6 cellular contexts compared by ENCODE assay signal in genomic region chr1:203793561-203793960, GRCh38. TPM values are rescaled to one million over a fixed set of nuclear protein-coding genes. Genes with fewer than 3 reads are reported as not detected.
"Had no signal": no experiment of that assay in that cellular context is flagged by ENCODE, and none has a peak within 500 bp of the region (broad histone marks: within the 10 kb centered on the region; RNA-seq: fewer than 3 reads in every experiment).

No MANE protein-coding gene starts in this region.

RNA-seq across cellular contexts. Expression of gene LAX1, which starts 28.6 kb away (rescaled TPM):
- total RNA-seq: GM23338, H9, HT-29, IMR-90, K562 had no signal
- polyA plus RNA-seq: GM23338, H1, K562 had no signal
